In the genomic region with DNA sequence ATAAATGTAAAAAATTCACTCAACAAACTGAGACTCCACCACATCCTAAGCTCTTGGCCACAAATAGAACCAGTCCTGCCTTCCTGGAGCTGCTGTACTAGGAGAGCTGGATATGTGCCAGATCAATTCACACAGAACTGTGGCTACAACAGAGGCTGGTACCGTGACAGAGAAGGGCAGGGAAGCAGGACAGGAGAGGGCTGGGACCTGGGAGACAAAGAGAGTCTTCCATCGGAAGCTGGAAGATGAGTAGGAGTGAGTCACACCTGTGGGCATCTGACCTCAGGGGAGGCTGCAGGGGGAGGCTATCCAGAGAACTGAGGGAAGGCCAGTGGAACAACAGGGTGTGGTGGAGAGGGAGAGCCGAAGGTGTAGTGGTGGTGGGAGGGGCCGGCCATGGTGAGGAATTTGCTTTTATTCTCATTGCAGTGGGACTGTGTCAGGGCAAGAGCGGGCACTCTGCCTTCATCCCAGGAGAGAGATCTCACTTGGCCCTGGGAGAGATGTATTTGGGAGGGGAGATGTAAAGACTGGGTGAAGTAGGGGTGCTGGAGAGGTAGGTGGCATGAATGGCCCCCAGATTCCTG, we compare ENCODE assay signal across 6 cellular contexts. TPM values are rescaled to one million over a fixed set of nuclear protein-coding genes. Genes with fewer than 3 reads are reported as not detected.
A peak's percentile ranks its signal among the peaks of the same experiment; 100 is the strongest.
DNase-seq lines count a peak whose midpoint lies in the region; ATAC-seq lines count a peak whose summit lies in the region.

No MANE protein-coding gene starts in this region.

- H3K9me3 Mint-ChIP-seq in natural killer cell treated with Interleukin-12 subunit alpha and Interleukin-12 subunit beta and Interleukin-15 and Interleukin-18, amount 100 ng/mL, for 72 hours, result no peaks in the 10 kb centered on the region

- H3K36me3 Mint-ChIP-seq in natural killer cell treated with Interleukin-12 subunit alpha and Interleukin-12 subunit beta and Interleukin-15 and Interleukin-18, amount 100 ng/mL, for 72 hours, result no peaks in the 10 kb centered on the region

- no peak overlapping the region for H3K4me3 Mint-ChIP-seq in natural killer cell treated with Interleukin-12 subunit alpha and Interleukin-12 subunit beta and Interleukin-15 and Interleukin-18, amount 100 ng/mL, for 72 hours

- H3K27ac Mint-ChIP-seq in natural killer cell treated with Interleukin-12 subunit alpha and Interleukin-12 subunit beta and Interleukin-15 and Interleukin-18, amount 100 ng/mL, for 72 hours, result peak overlapping the region; percentile 15 to 72

- no peak for ATAC-seq in natural killer cell treated with Interleukin-12 subunit alpha and Interleukin-12 subunit beta and Interleukin-15 and Interleukin-18, amount 100 ng/mL, for 72 hours
- ATAC-seq in HG03135 (IDR thresholded peaks at IDR 0.05; ENCODE audit: unreplicated experiment) (no peak), HG03520 (IDR thresholded peaks at IDR 0.05; ENCODE audit: unreplicated experiment) (no peak)

- peaks cover 35 to 43% of the 10 kb centered on the region in 2 donors for H3K4me1 Mint-ChIP-seq in natural killer cell treated with Interleukin-12 subunit alpha and Interleukin-12 subunit beta and Interleukin-15 and Interleukin-18, amount 100 ng/mL, for 72 hours (ENCODE audit: low read depth in 2 of 2)

- DNase-seq in NCI-H2029 (lab: John Stamatoyannopoulos, UW) (peak; percentile 89), astrocyte of the hippocampus (ENCODE audit: low read depth, low spot score) (peak; percentile 68)
- DNase-seq in natural killer cell treated with Interleukin-12 subunit alpha and Interleukin-12 subunit beta and Interleukin-15 and Interleukin-18, amount 100 ng/mL, for 72 hours (ENCODE audit: low spot score), result no peak
- no peak for DNase-seq in effector CD8-positive, alpha-beta T cell (lab: John Stamatoyannopoulos, UW)

- H3K27me3 Mint-ChIP-seq in natural killer cell treated with Interleukin-12 subunit alpha and Interleukin-12 subunit beta and Interleukin-15 and Interleukin-18, amount 100 ng/mL, for 72 hours, result no peaks in the 10 kb centered on the region

RNA-seq across cellular contexts. Expression of a gene that starts 1.9 kb away (rescaled TPM):
- 10 to 100 TPM; 42.3 to 60.2 TPM for total RNA-seq in natural killer cell treated with Interleukin-12 subunit alpha and Interleukin-12 subunit beta and Interleukin-15 and Interleukin-18, amount 100 ng/mL, for 72 hours

RNA-seq across cellular contexts. Expression of a gene that starts 10.2 kb away (rescaled TPM):
- 10 to 100 TPM; 55.8 to 89.3 TPM for total RNA-seq in natural killer cell treated with Interleukin-12 subunit alpha and Interleukin-12 subunit beta and Interleukin-15 and Interleukin-18, amount 100 ng/mL, for 72 hours

RNA-seq across cellular contexts. Expression of a gene that starts 12.3 kb away (rescaled TPM):
- 10 to 100 TPM; 38.0 to 71.5 TPM for total RNA-seq in natural killer cell treated with Interleukin-12 subunit alpha and Interleukin-12 subunit beta and Interleukin-15 and Interleukin-18, amount 100 ng/mL, for 72 hours

RNA-seq across cellular contexts. Expression of a gene that starts 15.8 kb away (rescaled TPM):
- 100 to 1,000 TPM; 156 to 188 TPM for total RNA-seq in natural killer cell treated with Interleukin-12 subunit alpha and Interleukin-12 subunit beta and Interleukin-15 and Interleukin-18, amount 100 ng/mL, for 72 hours

RNA-seq across cellular contexts. Expression of a gene that starts 35.2 kb away (rescaled TPM):
- 100 to 1,000 TPM in 1 of 2 donors, 10 to 100 TPM in 1; 84.5 to 112 TPM for total RNA-seq in natural killer cell treated with Interleukin-12 subunit alpha and Interleukin-12 subunit beta and Interleukin-15 and Interleukin-18, amount 100 ng/mL, for 72 hours

Comparison
In these comparisons a context has a peak if more than half of its experiments do, and no peak if none do; other contexts are left out.
1. DNase-seq: peak in NCI-H2029 (single experiment) and astrocyte of the hippocampus (single experiment); none in natural killer cell treated with Interleukin-12 subunit alpha and Interleukin-12 subunit beta and Interleukin-15 and Interleukin-18, amount 100 ng/mL, for 72 hours (single experiment) and effector CD8-positive, alpha-beta T cell (single experiment).